In genomic region chr1:39666772-39667171, GRCh38 we compare ENCODE assay signal across 11 cellular contexts.
DNase-seq lines count a peak whose midpoint lies in the region; ATAC-seq and TF ChIP-seq lines count a peak whose summit lies in the region.
"Had no signal": no experiment of that assay in that cellular context is flagged by ENCODE, and none has a peak within 500 bp of the region (broad histone marks: within the 10 kb centered on the region; RNA-seq: fewer than 3 reads in every experiment).

No MANE protein-coding gene starts in this region.

- H3K4me3 Mint-ChIP-seq in T-helper 2 cell treated with Interferon-gamma antibody and Interleukin-4, amounts not matched to agents 5 μg/mL and 100 μg/mL, for 36 hours: peak overlapping the region; percentile 0

- no peak for TF ChIP-seq CTCF in GM12864 (IDR thresholded peaks at IDR 0.05; ENCODE audit: low read depth, low read length, missing control alignments)

- no peaks in the 10 kb centered on the region for H3K36me3 Mint-ChIP-seq in T-helper 2 cell treated with Interferon-gamma antibody and Interleukin-4, amounts not matched to agents 5 μg/mL and 100 μg/mL, for 36 hours (ENCODE audit: low read depth)

- H3K9me3 Mint-ChIP-seq in T-helper 2 cell treated with Interferon-gamma antibody and Interleukin-4, amounts not matched to agents 5 μg/mL and 100 μg/mL, for 36 hours: no peaks in the 10 kb centered on the region

- H3K27me3 Mint-ChIP-seq in T-helper 2 cell treated with Interferon-gamma antibody and Interleukin-4, amounts not matched to agents 5 μg/mL and 100 μg/mL, for 36 hours (ENCODE audit: low read depth): peaks cover 15% of the 10 kb centered on the region

- H3K4me1 Mint-ChIP-seq in T-helper 2 cell treated with Interferon-gamma antibody and Interleukin-4, amounts not matched to agents 5 μg/mL and 100 μg/mL, for 36 hours (ENCODE audit: low read depth): peaks cover 14% of the 10 kb centered on the region

- no peak overlapping the region for H3K4me3 ChIP-seq in GM12864 (ENCODE audit: low read depth, low read length)

- peak; percentile 91 for DNase-seq in GM12864 (ENCODE audit: low read depth)
- peak; percentile 82 for DNase-seq in T-helper 2 cell treated with Interferon-gamma antibody and Interleukin-4, amounts not matched to agents 5 μg/mL and 100 μg/mL, for 36 hours (ENCODE audit: low spot score)
- DNase-seq in SW 1271 (lab: John Stamatoyannopoulos, UW): no peak
- no peak for DNase-seq in C1 segment of cervical spinal cord (lab: John Stamatoyannopoulos, UW)
- no peak for DNase-seq in kidney glomerular epithelial cell (lab: John Stamatoyannopoulos, UW)
- no peak for DNase-seq in effector CD4-positive, alpha-beta T cell
- DNase-seq: COR-L47, mesendoderm, NCI-H226 had no signal

- ATAC-seq in GM19043 (IDR thresholded peaks at IDR 0.05; ENCODE audit: low read depth, unreplicated experiment): peak; percentile 79
- ATAC-seq in HG02840 (IDR thresholded peaks at IDR 0.05; ENCODE audit: low FRiP score, unreplicated experiment): peak; percentile 85

- peak overlapping the region; percentile 53 for H3K27ac Mint-ChIP-seq in T-helper 2 cell treated with Interferon-gamma antibody and Interleukin-4, amounts not matched to agents 5 μg/mL and 100 μg/mL, for 36 hours

Comparison
In these comparisons a context has a peak if more than half of its experiments do, and no peak if none do; other contexts are left out.
1. DNase-seq: peak in GM12864 (single experiment) and T-helper 2 cell treated with Interferon-gamma antibody and Interleukin-4, amounts not matched to agents 5 μg/mL and 100 μg/mL, for 36 hours (single experiment); none in SW 1271 (0 of 2), C1 segment of cervical spinal cord (0 of 14), kidney glomerular epithelial cell (single experiment) and effector CD4-positive, alpha-beta T cell (single experiment).